In genomic region chr5:166758151-166758550, GRCh38 we compare ENCODE assay signal across 24 cellular contexts.
DNase-seq lines count a peak whose midpoint lies in the region; ATAC-seq, FAIRE-seq and TF ChIP-seq lines count a peak whose summit lies in the region.
"Had no signal": no experiment of that assay in that cellular context is flagged by ENCODE, and none has a peak within 500 bp of the region (broad histone marks: within the 10 kb centered on the region; RNA-seq: fewer than 3 reads in every experiment).

No MANE protein-coding gene starts in this region.

- intact Hi-C loops in upper lobe of right lung (cut with DNase I), result no loop called here

- H3K27me3 ChIP-seq in SJSA1 (replicated peaks), result no peaks in the 10 kb centered on the region
- H3K27me3 ChIP-seq in bronchial epithelial cell (ENCODE audit: control insufficient read depth, insufficient read depth, low read length), result no peaks in the 10 kb centered on the region
- no peaks in the 10 kb centered on the region for H3K27me3 ChIP-seq in upper lobe of right lung

- H3K27ac ChIP-seq in SJSA1 (peak overlapping the region; percentile 67), upper lobe of right lung (no peak overlapping the region)

- H3K4me3 ChIP-seq in SJSA1, result no peak overlapping the region
- H3K4me3 ChIP-seq in bronchial epithelial cell (ENCODE audit: low read depth, low read length), result no peak overlapping the region
- no peak overlapping the region for H3K4me3 ChIP-seq in fibroblast of pulmonary artery (replicated peaks; ENCODE audit: low read depth, low read length)
- no peak overlapping the region for H3K4me3 ChIP-seq in upper lobe of right lung

- TF ChIP-seq CTCF in bronchial epithelial cell (IDR thresholded peaks at IDR 0.05; ENCODE audit: insufficient read depth, low read length, severe bottlenecking), result no peak
- TF ChIP-seq CTCF in fibroblast of pulmonary artery (IDR thresholded peaks at IDR 0.05; ENCODE audit: low read length, missing control alignments), result no peak
- no peak for TF ChIP-seq CTCF in upper lobe of right lung (IDR thresholded peaks at IDR 0.05)

- H3K9me3 ChIP-seq in SJSA1 (replicated peaks) (peaks cover 6% of the 10 kb centered on the region; the same call in 1 of the 2 replicates), upper lobe of right lung (no peaks in the 10 kb centered on the region)

- FAIRE-seq in bronchial epithelial cell (lab: Jason Lieb, UNC), result no peak
- FAIRE-seq: GM12892, GM19239, H1 had no signal

- H3K36me3 ChIP-seq in SJSA1 (no peaks in the 10 kb centered on the region), bronchial epithelial cell (ENCODE audit: control insufficient read depth, insufficient read depth, low read length) (no peaks in the 10 kb centered on the region), upper lobe of right lung (no peaks in the 10 kb centered on the region)

- ATAC-seq in HG03196 (IDR thresholded peaks at IDR 0.05; ENCODE audit: unreplicated experiment) (no peak), upper lobe of right lung (no peak)
- no peak for ATAC-seq in stimulated activated naive CD8-positive, alpha-beta T cell treated with anti-CD3 and anti-CD28 coated beads, Interleukin-15, Interleukin-2, amounts not matched to agents 100 U/mL and 50 U/mL, for 24 hours
- ATAC-seq: HCT116, Panc1 had no signal

- H3K4me1 ChIP-seq in SJSA1 (replicated peaks), result peaks cover 24% of the 10 kb centered on the region
- H3K4me1 ChIP-seq in upper lobe of right lung, result no peaks in the 10 kb centered on the region

- DNase-seq in SJSA1 (ENCODE audit: low read depth in 1 of 2, low spot score in 2 of 2) (peak in 1 of 2 experiments; percentile 38), bronchial epithelial cell (ENCODE audit: low read depth) (peak; percentile 15), fibroblast of pulmonary artery (ENCODE audit: low read depth) (peak; percentile 46), upper lobe of right lung (no peak), activated T-cell treated with anti-CD3 and anti-CD28 coated beads for 4 hours (no peak)
- DNase-seq in stimulated activated naive CD8-positive, alpha-beta T cell treated with anti-CD3 and anti-CD28 coated beads, Interleukin-15, Interleukin-2, amounts not matched to agents 100 U/mL and 50 U/mL, for 24 hours, result no peak
- DNase-seq: C1 segment of cervical spinal cord; CD4-positive, alpha-beta memory T cell; DMS 273 treated with DMSO at 0.1 percent for 48 hours; DMS79; NCI-H1092 treated with DMSO at 0.1 percent for 48 hours; NCI-H1436; NCI-H187 treated with DMSO at 0.1 percent for 48 hours; NCI-H2171 treated with DMSO at 0.1 percent for 48 hours; NCI-H526; SIG-M5; SK-N-SH; SW 1271 had no signal

Comparison
In these comparisons a context has a peak if more than half of its experiments do, and no peak if none do; other contexts are left out.
1. DNase-seq: peak in bronchial epithelial cell (single experiment) and fibroblast of pulmonary artery (single experiment); none in upper lobe of right lung (single experiment), activated T-cell treated with anti-CD3 and anti-CD28 coated beads for 4 hours (single experiment) and stimulated activated naive CD8-positive, alpha-beta T cell treated with anti-CD3 and anti-CD28 coated beads, Interleukin-15, Interleukin-2, amounts not matched to agents 100 U/mL and 50 U/mL, for 24 hours (single experiment).